Comparison of ENCODE assay signal across 15 cellular contexts in genomic region chr15:55637086-55637485, GRCh38.
"Had no signal": no experiment of that assay in that cellular context is flagged by ENCODE, and none has a peak within 500 bp of the region (broad histone marks: within the 10 kb centered on the region; RNA-seq: fewer than 3 reads in every experiment).

No MANE protein-coding gene starts in this region.

- H3K9me3 ChIP-seq: esophagus muscularis mucosa, heart right ventricle, left lung, lower lobe of right lung, mucosa of descending colon had no signal

- H3K27ac ChIP-seq: coronary artery, esophagus muscularis mucosa, foreskin keratinocyte, heart right ventricle, left lung, lower lobe of right lung had no signal

- H3K36me3 ChIP-seq: esophagus muscularis mucosa, left lung had no signal

- H3K27me3 ChIP-seq: esophagus muscularis mucosa, foreskin keratinocyte, heart right ventricle, left lung had no signal

- DNase-seq: dermis blood vessel endothelial cell; effector memory CD4-positive, alpha-beta T cell; foreskin keratinocyte; glutamatergic neuron; head of caudate nucleus; heart right ventricle; hippocampal formation; left cardiac atrium; left lung; left ventricle myocardium superior; mesenchymal stem cell; mucosa of descending colon had no signal

- H3K4me1 ChIP-seq: esophagus muscularis mucosa, foreskin keratinocyte, heart right ventricle, left lung, lower lobe of right lung had no signal

- H3K4me3 ChIP-seq: coronary artery, esophagus muscularis mucosa, heart right ventricle, left lung, lower lobe of right lung, mucosa of descending colon had no signal
